21 cellular contexts compared by ENCODE assay signal in the genomic region with DNA sequence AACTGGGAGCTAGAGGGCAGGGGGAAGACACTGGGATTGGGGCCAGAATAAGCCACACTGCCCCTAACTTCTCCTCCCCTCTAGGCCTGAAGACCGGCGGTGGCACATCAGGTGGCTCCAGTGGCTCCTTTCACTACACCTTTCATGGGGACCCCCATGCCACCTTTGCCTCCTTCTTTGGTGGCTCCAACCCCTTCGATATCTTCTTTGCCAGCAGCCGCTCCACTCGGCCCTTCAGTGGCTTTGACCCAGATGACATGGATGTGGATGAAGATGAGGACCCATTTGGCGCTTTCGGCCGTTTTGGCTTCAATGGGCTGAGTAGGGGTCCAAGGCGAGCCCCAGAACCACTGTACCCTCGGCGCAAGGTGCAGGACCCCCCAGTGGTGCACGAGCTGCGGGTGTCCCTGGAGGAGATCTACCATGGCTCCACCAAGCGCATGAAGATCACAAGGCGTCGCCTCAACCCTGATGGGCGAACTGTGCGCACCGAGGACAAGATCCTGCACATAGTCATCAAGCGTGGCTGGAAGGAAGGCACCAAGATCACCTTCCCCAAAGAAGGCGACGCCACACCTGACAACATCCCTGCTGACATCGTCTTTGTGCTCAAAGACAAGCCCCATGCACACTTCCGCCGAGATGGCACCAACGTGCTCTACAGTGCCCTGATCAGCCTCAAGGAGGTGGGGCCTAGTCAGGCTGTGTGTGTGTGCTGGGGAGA. TPM values are rescaled to one million over a fixed set of nuclear protein-coding genes. Genes with fewer than 3 reads are reported as not detected.
A peak's percentile ranks its signal among the peaks of the same experiment; 100 is the strongest.
DNase-seq lines count a peak whose midpoint lies in the region; ATAC-seq and TF ChIP-seq lines count a peak whose summit lies in the region.
"Had no signal": no experiment of that assay in that cellular context is flagged by ENCODE, and none has a peak within 500 bp of the region (broad histone marks: within the 10 kb centered on the region; RNA-seq: fewer than 3 reads in every experiment).

No MANE protein-coding gene starts in this region.

- H3K36me3 Mint-ChIP-seq in activated naive CD4-positive, alpha-beta T cell treated with anti-CD3 and anti-CD28 coated beads, Interleukin-2, amount 50 U/mL, for 72 hours: peaks cover 11 to 13% of the 10 kb centered on the region in 2 donors
- H3K36me3 Mint-ChIP-seq in nephron (ENCODE audit: low read depth): peaks cover 6% of the 10 kb centered on the region
- peaks cover 3% of the 10 kb centered on the region for H3K36me3 Mint-ChIP-seq in activated CD4-positive, alpha-beta T cell treated with anti-CD3 and anti-CD28 coated beads for 36 hours (ENCODE audit: low read depth)
- H3K36me3 Mint-ChIP-seq: CD14-positive monocyte had no signal

- no peaks in the 10 kb centered on the region for H3K27me3 Mint-ChIP-seq in nephron (ENCODE audit: low read depth)
- no peaks in the 10 kb centered on the region for H3K27me3 Mint-ChIP-seq in activated CD4-positive, alpha-beta T cell treated with anti-CD3 and anti-CD28 coated beads for 36 hours
- H3K27me3 Mint-ChIP-seq: activated CD4-positive, alpha-beta T cell treated with anti-CD3 and anti-CD28 coated beads, Interleukin-2, amount 10 ng/mL, durations not matched to agents 24 days and 14 days; activated naive CD8-positive, alpha-beta T cell treated with anti-CD3 and anti-CD28 coated beads, Interleukin-2, amount 10 ng/mL, durations not matched to agents 7 days and 5 days had no signal

- POLR2A ChIA-PET in activated CD4-positive, alpha-beta T cell treated with anti-CD3 and anti-CD28 coated beads for 36 hours (lab: Charles Lee): no interaction called here

- 98% methylated on average over 26 of the region's 26 CpGs for WGBS in thymus

- no peak overlapping the region for H3K4me3 ChIP-seq in coronary artery
- H3K4me3 ChIP-seq in thymus (ENCODE audit: low read length): no peak overlapping the region
- no peak overlapping the region for H3K4me3 ChIP-seq in mucosa of descending colon

- peaks cover 45% of the 10 kb centered on the region for H3K4me1 Mint-ChIP-seq in nephron
- H3K4me1 Mint-ChIP-seq in activated CD4-positive, alpha-beta T cell treated with anti-CD3 and anti-CD28 coated beads for 36 hours: peaks cover 51% of the 10 kb centered on the region

- peak overlapping the region; percentile 97 to 99 for H3K27ac ChIP-seq in coronary artery
- H3K27ac ChIP-seq in thymus (ENCODE audit: low read depth): peak overlapping the region; percentile 25

- H3K36me3 ChIP-seq in thymus (ENCODE audit: control insufficient read depth, insufficient read depth): peaks cover 13% of the 10 kb centered on the region
- no peaks in the 10 kb centered on the region for H3K36me3 ChIP-seq in mucosa of descending colon (ENCODE audit: low read depth)

- peak overlapping the region; percentile 25 to 56 for H3K27ac Mint-ChIP-seq in activated naive CD4-positive, alpha-beta T cell treated with anti-CD3 and anti-CD28 coated beads, Interleukin-2, amount 50 U/mL, for 72 hours
- peak overlapping the region; percentile 42 to 92 (median 88) for H3K27ac Mint-ChIP-seq in nephron
- no peak overlapping the region for H3K27ac Mint-ChIP-seq in activated CD4-positive, alpha-beta T cell treated with anti-CD3 and anti-CD28 coated beads for 36 hours
- H3K27ac Mint-ChIP-seq: activated CD4-positive, alpha-beta T cell treated with anti-CD3 and anti-CD28 coated beads, Interleukin-2, amount 10 ng/mL, durations not matched to agents 24 days and 14 days; activated naive CD8-positive, alpha-beta T cell treated with anti-CD3 and anti-CD28 coated beads, Interleukin-2, amount 10 ng/mL, durations not matched to agents 7 days and 5 days had no signal

- H3K4me3 Mint-ChIP-seq in nephron: no peak overlapping the region
- no peak overlapping the region for H3K4me3 Mint-ChIP-seq in activated CD4-positive, alpha-beta T cell treated with anti-CD3 and anti-CD28 coated beads for 36 hours
- H3K4me3 Mint-ChIP-seq: activated CD4-positive, alpha-beta T cell treated with anti-CD3 and anti-CD28 coated beads, Interleukin-2, amount 10 ng/mL, durations not matched to agents 24 days and 14 days; activated naive CD8-positive, alpha-beta T cell treated with anti-CD3 and anti-CD28 coated beads, Interleukin-2, amount 10 ng/mL, durations not matched to agents 7 days and 5 days; CD14-positive monocyte had no signal

- no peaks in the 10 kb centered on the region for H3K27me3 ChIP-seq in thymus (ENCODE audit: control insufficient read depth, insufficient read depth)

- H3K9me3 Mint-ChIP-seq in activated naive CD4-positive, alpha-beta T cell treated with anti-CD3 and anti-CD28 coated beads, Interleukin-2, amount 50 U/mL, for 72 hours: no peaks in the 10 kb centered on the region
- H3K9me3 Mint-ChIP-seq in nephron: no peaks in the 10 kb centered on the region
- no peaks in the 10 kb centered on the region for H3K9me3 Mint-ChIP-seq in activated CD4-positive, alpha-beta T cell treated with anti-CD3 and anti-CD28 coated beads for 36 hours (ENCODE audit: low read depth)
- H3K9me3 Mint-ChIP-seq: activated CD4-positive, alpha-beta T cell treated with anti-CD3 and anti-CD28 coated beads, Interleukin-2, amount 10 ng/mL, durations not matched to agents 24 days and 14 days; activated naive CD8-positive, alpha-beta T cell treated with anti-CD3 and anti-CD28 coated beads, Interleukin-2, amount 10 ng/mL, durations not matched to agents 7 days and 5 days; CD14-positive monocyte had no signal

- intact Hi-C loops in mucosa of descending colon (cut with DNase I, micrococcal nuclease): no loop called here
- intact Hi-C loops in activated CD4-positive, alpha-beta T cell treated with anti-CD3 and anti-CD28 coated beads for 36 hours (cut with DNase I, micrococcal nuclease): no loop called here

- DNase-seq in activated naive CD4-positive, alpha-beta T cell treated with anti-CD3 and anti-CD28 coated beads, Interleukin-2, amount 50 U/mL, for 72 hours (ENCODE audit: low spot score in 2 of 2): no peak
- no peak for DNase-seq in activated naive CD4-positive, alpha-beta T cell treated with Interleukin-2 at 50 U/mL for 16 hours
- DNase-seq in coronary artery (ENCODE audit: low spot score) (peak; percentile 66), NCI-H1930 (lab: John Stamatoyannopoulos, UW) (no peak), mucosa of descending colon (no peak)
- DNase-seq in activated CD4-positive, alpha-beta T cell treated with anti-CD3 and anti-CD28 coated beads for 36 hours: no peak
- DNase-seq: 8988T; activated CD4-positive, alpha-beta T cell treated with anti-CD3 and anti-CD28 coated beads, Interleukin-2, amount 10 ng/mL, durations not matched to agents 24 days and 14 days; activated naive CD8-positive, alpha-beta T cell treated with anti-CD3 and anti-CD28 coated beads, Interleukin-2, amount 10 ng/mL, durations not matched to agents 7 days and 5 days; cerebellar nuclear complex; DMS79 treated with DMSO at 0.1 percent for 48 hours; NCI-H1436; NCI-H226; NK-92 treated with Interleukin-12 subunit alpha and Interleukin-12 subunit beta, amount 100 ng/mL, for 24 hours; SHP77 treated with DMSO at 0.1 percent for 48 hours had no signal

- ATAC-seq in activated naive CD4-positive, alpha-beta T cell treated with anti-CD3 and anti-CD28 coated beads, Interleukin-2, amount 50 U/mL, for 72 hours: no peak
- ATAC-seq in mucosa of descending colon: no peak
- ATAC-seq in activated CD4-positive, alpha-beta T cell treated with anti-CD3 and anti-CD28 coated beads for 36 hours: no peak

- peaks cover 3% of the 10 kb centered on the region for H3K4me1 ChIP-seq in thymus (ENCODE audit: control insufficient read depth, insufficient read depth, low read length)
- H3K4me1 ChIP-seq in mucosa of descending colon (ENCODE audit: low read depth): no peaks in the 10 kb centered on the region

- TF ChIP-seq CTCF in coronary artery (IDR thresholded peaks at IDR 0.05) (no peak), nephron (IDR thresholded peaks at IDR 0.05; ENCODE audit: unreplicated experiment in 3 of 3) (no peak), mucosa of descending colon (IDR thresholded peaks at IDR 0.05) (no peak)

- CTCF ChIA-PET in activated CD4-positive, alpha-beta T cell treated with anti-CD3 and anti-CD28 coated beads for 36 hours (lab: Charles Lee): interaction anchor here (0.5 to 2.4 kb wide), 3 partner anchors 12 to 958 kb away, joined by 3 to 6 read pairs (median 4); no protein-coding TSS in a partner anchor

- H3K9me3 ChIP-seq in thymus (ENCODE audit: control insufficient read depth) (no peaks in the 10 kb centered on the region), mucosa of descending colon (no peaks in the 10 kb centered on the region)

RNA-seq across cellular contexts. Expression of gene DNAJB5, which starts 6.8 kb away (rescaled TPM):
- 10 to 100 TPM in 1 of 2 donors, 1 to 10 TPM in 1; 9.3 to 42.5 TPM for total RNA-seq in activated naive CD4-positive, alpha-beta T cell treated with anti-CD3 and anti-CD28 coated beads, Interleukin-2, amount 50 U/mL, for 72 hours
- polyA plus RNA-seq in thymus: 13.4 TPM
- 10 to 100 TPM in 1 of 3 donors, 1 to 10 TPM in 2; 1.2 to 32.9 (median 5.8) TPM for total RNA-seq in mucosa of descending colon
- total RNA-seq in activated CD4-positive, alpha-beta T cell treated with anti-CD3 and anti-CD28 coated beads for 36 hours: 10 to 100 TPM; 10.3 to 11.3 TPM

RNA-seq across cellular contexts. Expression of gene PHF24, which starts 38.3 kb away (rescaled TPM):
- under 1 TPM; 0.06 to 0.09 TPM for total RNA-seq in activated naive CD4-positive, alpha-beta T cell treated with anti-CD3 and anti-CD28 coated beads, Interleukin-2, amount 50 U/mL, for 72 hours
- polyA plus RNA-seq in thymus: 0.37 TPM
- total RNA-seq in mucosa of descending colon: 1 to 10 TPM in 1 of 3 donors, under 1 TPM in 1, not detected in 1; 0.55 to 1.3 TPM
- total RNA-seq in activated CD4-positive, alpha-beta T cell treated with anti-CD3 and anti-CD28 coated beads for 36 hours: under 1 TPM; 0.09 to 0.18 TPM
- total RNA-seq: activated naive CD8-positive, alpha-beta T cell treated with anti-CD3 and anti-CD28 coated beads, Interleukin-2, amount 10 ng/mL, durations not matched to agents 7 days and 5 days; LHCN-M2; osteocyte; T-helper 2 cell treated with Interferon-gamma antibody and Interleukin-4, amounts not matched to agents 100 ng/mL and 5 ng/mL, for 36 hours had no signal
